Comparison of ENCODE assay signal across 8 cellular contexts in genomic region chr1:168234846-168235547, GRCh38. TPM values are rescaled to one million over a fixed set of nuclear protein-coding genes. Genes with fewer than 3 reads are reported as not detected.
DNase-seq lines count a peak whose midpoint lies in the region; ATAC-seq and TF ChIP-seq lines count a peak whose summit lies in the region.

No MANE protein-coding gene starts in this region.

- TF ChIP-seq CTCF in Loucy (conservative IDR thresholded peaks at IDR 0.05; ENCODE audit: low read length) (peak; percentile 88), coronary artery (IDR thresholded peaks at IDR 0.05) (peak; percentile 45)

- no peaks in the 10 kb centered on the region for H3F3A ChIP-seq in Loucy (ENCODE audit: low read depth)

- no peak overlapping the region for H3K4me3 ChIP-seq in Loucy (ENCODE audit: low read length, poor library complexity, severe bottlenecking)
- no peak overlapping the region for H3K4me3 ChIP-seq in coronary artery

- H3K36me3 ChIP-seq in Loucy (ENCODE audit: insufficient read depth, low read length): peaks cover 70% of the 10 kb centered on the region; the same call in 1 of the 2 replicates

- peaks cover 22% of the 10 kb centered on the region for H3K4me1 ChIP-seq in Loucy (ENCODE audit: insufficient read depth, low read length, poor library complexity, severe bottlenecking)

- ATAC-seq in GM21825 (IDR thresholded peaks at IDR 0.05; ENCODE audit: unreplicated experiment): peak; percentile 77

- no peaks in the 10 kb centered on the region for H3K9me2 ChIP-seq in Loucy (replicated peaks; ENCODE audit: low read depth, low read length)

- H3K27ac ChIP-seq in coronary artery: peak overlapping the region; percentile 41 to 62

- peak overlapping the region; percentile 26 for H3K4me2 ChIP-seq in Loucy (ENCODE audit: low read depth, low read length, poor library complexity, severe bottlenecking)

- DNase-seq in activated CD4-positive, CD25-positive, alpha-beta regulatory T cell treated with anti-CD3 and anti-CD28 coated beads, Interleukin-2, amount 50 U/mL, for 16 hours (ENCODE audit: low read depth, low spot score): peak; percentile 21
- no peak for DNase-seq in activated CD4-positive, CD25-positive, alpha-beta regulatory T cell (lab: John Stamatoyannopoulos, UW)
- DNase-seq in T-helper 1 cell (peak in 3 of 5 donors; percentile 10 to 62 (median 22)), coronary artery (ENCODE audit: low spot score) (no peak), myocyte (ENCODE audit: low read depth) (peak; percentile 48), ureter (ENCODE audit: low spot score) (no peak)

- H3K79me2 ChIP-seq in Loucy (ENCODE audit: insufficient read depth, low read length): peaks cover 43% of the 10 kb centered on the region

- H4K20me1 ChIP-seq in Loucy (ENCODE audit: insufficient read depth, low read length, poor library complexity, severe bottlenecking): peaks cover 15% of the 10 kb centered on the region

- H3K27me3 ChIP-seq in Loucy (ENCODE audit: insufficient read depth, low read length, poor library complexity, severe bottlenecking): no peaks in the 10 kb centered on the region

- no peak overlapping the region for H3K9ac ChIP-seq in Loucy (ENCODE audit: low read depth, low read length, poor library complexity, severe bottlenecking)

- H3K9me3 ChIP-seq in Loucy (ENCODE audit: insufficient read depth, low read depth, low read length): no peaks in the 10 kb centered on the region

- H2AFZ ChIP-seq in Loucy (ENCODE audit: low read length): no peak overlapping the region

RNA-seq across cellular contexts. Expression of gene SFT2D2, which starts 9.2 kb away (rescaled TPM):
- total RNA-seq in myocyte (29.7 and 34.0 TPM in 2 replicates), ureter (49.4 TPM)
- 13.2 TPM for polyA plus RNA-seq in myocyte (2012)

RNA-seq across cellular contexts. Expression of gene TBX19, which starts 45.7 kb away (rescaled TPM):
- 0.62 and 1.3 TPM in 2 replicates for total RNA-seq in myocyte
- polyA plus RNA-seq in myocyte (2012): 1.4 TPM
- total RNA-seq in ureter: 2.3 TPM

RNA-seq across cellular contexts. Expression of gene TIPRL, which starts 56.2 kb away (rescaled TPM):
- total RNA-seq in myocyte (47.8 and 49.0 TPM in 2 replicates), ureter (30.4 TPM)
- polyA plus RNA-seq in myocyte (2012): 25.1 TPM

Comparison
In these comparisons a context has a peak if more than half of its experiments do, and no peak if none do; other contexts are left out.
1. DNase-seq: peak in activated CD4-positive, CD25-positive, alpha-beta regulatory T cell treated with anti-CD3 and anti-CD28 coated beads, Interleukin-2, amount 50 U/mL, for 16 hours (single experiment), T-helper 1 cell (3 of 5) and myocyte (single experiment); none in activated CD4-positive, CD25-positive, alpha-beta regulatory T cell (0 of 4), coronary artery (single experiment) and ureter (single experiment).